15 cellular contexts compared by ENCODE assay signal in the genomic region with DNA sequence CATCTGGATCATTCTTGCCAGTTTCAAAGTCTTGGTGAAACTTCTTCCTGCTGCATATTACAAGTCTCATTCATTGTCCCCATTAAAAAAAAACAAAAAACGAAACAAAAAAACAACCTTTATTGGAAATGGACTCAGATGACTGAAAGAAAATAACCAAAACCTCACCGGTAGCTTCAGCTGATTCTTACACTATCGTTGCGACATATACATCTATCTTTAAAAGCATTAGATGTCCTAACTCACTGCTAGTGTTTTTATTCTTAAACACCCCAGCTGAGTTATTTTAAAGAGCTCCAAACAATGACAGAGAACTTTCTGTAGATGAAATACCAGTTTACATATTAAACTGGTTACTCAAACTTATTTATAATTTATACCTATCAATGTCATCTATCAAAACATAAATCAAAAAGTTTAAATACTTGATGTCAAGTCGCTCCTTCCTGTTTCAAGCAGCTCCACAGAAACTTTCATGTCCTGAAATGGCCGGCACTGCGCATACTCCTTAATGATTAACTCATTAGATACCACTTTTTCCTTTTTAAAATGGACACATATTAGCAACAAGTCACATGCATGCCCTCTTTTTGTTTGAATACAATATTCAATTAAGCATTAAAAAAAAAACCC.
DNase-seq lines count a peak whose midpoint lies in the region; ATAC-seq, FAIRE-seq and TF ChIP-seq lines count a peak whose summit lies in the region.
"Had no signal": no experiment of that assay in that cellular context is flagged by ENCODE, and none has a peak within 500 bp of the region (broad histone marks: within the 10 kb centered on the region; RNA-seq: fewer than 3 reads in every experiment).

No MANE protein-coding gene starts in this region.

- no peaks in the 10 kb centered on the region for H3K27me3 ChIP-seq in BJ (ENCODE audit: control insufficient read depth, insufficient read depth, low read length)
- H3K27me3 ChIP-seq in endothelial cell of umbilical vein (ENCODE audit: control insufficient read depth in 2 of 2, insufficient read depth in 2 of 2, low read length in 2 of 2) = no peaks in the 10 kb centered on the region
- H3K27me3 ChIP-seq in gastrocnemius medialis = peaks cover 23 to 40% (median 33%) of the 10 kb centered on the region in 3 donors
- H3K27me3 ChIP-seq in upper lobe of right lung = peaks cover 20% of the 10 kb centered on the region
- H3K27me3 ChIP-seq: vagina had no signal

- POLR2A ChIA-PET in BJ (lab: Charles Lee) = no interaction called here
- POLR2A ChIA-PET in OCI-LY7 (lab: Charles Lee) = no interaction called here
- POLR2A ChIA-PET in endothelial cell of umbilical vein (lab: Charles Lee) = no interaction called here

- intact Hi-C loops in OCI-LY7 (cut with micrococcal nuclease; ENCODE audit: unreplicated experiment) (no loop called here), endothelial cell of umbilical vein (cut with micrococcal nuclease) (no loop called here), gastrocnemius medialis (cut with DNase I; ENCODE audit: low total_unique reads) (no loop called here), upper lobe of right lung (cut with DNase I) (no loop called here)

- ATAC-seq in gastrocnemius medialis (no peak), upper lobe of right lung (no peak)
- ATAC-seq: naive thymus-derived CD8-positive, alpha-beta T cell had no signal

- in situ Hi-C loops in gastrocnemius medialis (cut with MboI; ENCODE audit: low sequenced_read_pairs in 4 of 4) = no loop called here

- dilution Hi-C loops in endothelial cell of umbilical vein (cut with MboI; ENCODE audit: extremely low pct_ligation_motif_present, low sequenced_read_pairs) = no loop called here

- peaks cover 11% of the 10 kb centered on the region for H3K9me3 Mint-ChIP-seq in nephron
- H3K9me3 Mint-ChIP-seq: naive thymus-derived CD8-positive, alpha-beta T cell had no signal

- H3K36me3 Mint-ChIP-seq in nephron (ENCODE audit: low read depth) = peaks cover 38% of the 10 kb centered on the region
- H3K36me3 Mint-ChIP-seq: immature natural killer cell had no signal

- H3K4me3 ChIP-seq in BJ (ENCODE audit: low read depth, low read length) (peak overlapping the region; percentile 61), OCI-LY7 (ENCODE audit: low read depth, low read length, poor library complexity, severe bottlenecking) (no peak overlapping the region), endothelial cell of umbilical vein (replicated peaks in 1 of 3; ENCODE audit: insufficient read depth in 1 of 3, low read depth in 1 of 3, low read length in 3 of 3) (peak overlapping the region; percentile 48 to 97 (median 80)), gastrocnemius medialis (peak overlapping the region in 1 of 4 donors; percentile 59), upper lobe of right lung (no peak overlapping the region)

- H3K36me3 ChIP-seq in BJ (ENCODE audit: control insufficient read depth, insufficient read depth, low read length) (peaks cover 2% of the 10 kb centered on the region; the same call in 1 of the 2 replicates), OCI-LY7 (ENCODE audit: insufficient read depth, low read length) (no peaks in the 10 kb centered on the region), endothelial cell of umbilical vein (ENCODE audit: control insufficient read depth in 2 of 2, extremely low read depth in 1 of 2, insufficient read depth in 2 of 2, low read length in 2 of 2) (peaks cover 0 to 8% of the 10 kb centered on the region in 2 experiments), gastrocnemius medialis (no peaks in the 10 kb centered on the region), upper lobe of right lung (no peaks in the 10 kb centered on the region)
- H3K36me3 ChIP-seq: vagina had no signal

- no peaks in the 10 kb centered on the region for H3K9me1 ChIP-seq in endothelial cell of umbilical vein (replicated peaks; ENCODE audit: control insufficient read depth, extremely low read depth, insufficient read depth, low read length)

- BruUV-seq in OCI-LY7 (replicated peaks; lab: Mats Ljungman, UMichigan) = no TSS peak
- BruUV-seq in endothelial cell of umbilical vein (replicated peaks; lab: Mats Ljungman, UMichigan) = no TSS peak

- H3K4me3 Mint-ChIP-seq in nephron = peak overlapping the region; percentile 88 to 97 (median 95)

- peak overlapping the region; percentile 91; the same call in 1 of the 2 replicates for H3K4me2 ChIP-seq in OCI-LY7 (ENCODE audit: low read length)
- H3K4me2 ChIP-seq in endothelial cell of umbilical vein (ENCODE audit: insufficient read depth, low read length) = peak overlapping the region; percentile 93

- peak; percentile 24 for FAIRE-seq in endothelial cell of umbilical vein (lab: Jason Lieb, UNC)
- FAIRE-seq: TTC549 had no signal

- H3K9me3 ChIP-seq in OCI-LY7 (ENCODE audit: low read length) = no peaks in the 10 kb centered on the region
- no peaks in the 10 kb centered on the region for H3K9me3 ChIP-seq in endothelial cell of umbilical vein (replicated peaks; ENCODE audit: control insufficient read depth, insufficient read depth, low read length)
- no peaks in the 10 kb centered on the region for H3K9me3 ChIP-seq in gastrocnemius medialis
- no peaks in the 10 kb centered on the region for H3K9me3 ChIP-seq in upper lobe of right lung
- H3K9me3 ChIP-seq: vagina had no signal

- H3K79me2 ChIP-seq in OCI-LY7 (ENCODE audit: insufficient read depth, low read depth, low read length) = peaks cover 5% of the 10 kb centered on the region; the same call in 1 of the 2 replicates
- peaks cover 19% of the 10 kb centered on the region for H3K79me2 ChIP-seq in endothelial cell of umbilical vein (ENCODE audit: control insufficient read depth, insufficient read depth, low read length)

- H3K9ac ChIP-seq in endothelial cell of umbilical vein (replicated peaks; ENCODE audit: extremely low read depth, insufficient read depth, low read length) = peak overlapping the region; percentile 80

- H3K27ac ChIP-seq in OCI-LY7 (ENCODE audit: low read depth, low read length, poor library complexity, severe bottlenecking) (no peak overlapping the region), endothelial cell of umbilical vein (ENCODE audit: insufficient read depth, low read depth, low read length) (peak overlapping the region; percentile 64), gastrocnemius medialis (no peak overlapping the region), upper lobe of right lung (no peak overlapping the region)
- H3K27ac ChIP-seq: BLaER1 treated with 17β-estradiol and CSF1 and Interleukin-3, amounts not matched to agents 10 nM and 100 nM had no signal

- H2AFZ ChIP-seq in OCI-LY7 (ENCODE audit: low read length) (no peak overlapping the region), endothelial cell of umbilical vein (ENCODE audit: low read depth, low read length) (no peak overlapping the region)

- H3K4me1 ChIP-seq in OCI-LY7 (ENCODE audit: insufficient read depth, low read length, poor library complexity, severe bottlenecking) (peaks cover 33% of the 10 kb centered on the region), endothelial cell of umbilical vein (ENCODE audit: control insufficient read depth, extremely low read depth, insufficient read depth, low read length) (peaks cover 46% of the 10 kb centered on the region), gastrocnemius medialis (peaks cover 0 to 13% of the 10 kb centered on the region in 2 donors), upper lobe of right lung (no peaks in the 10 kb centered on the region)
- H3K4me1 ChIP-seq: vagina had no signal

- CTCF ChIA-PET in BJ (lab: Yijun Ruan, JAX) = interaction anchor here (0.6 to 1.2 kb wide), 3 partner anchors 26 to 211 kb away, joined by 3 to 4 read pairs (median 3); no protein-coding TSS in a partner anchor
- CTCF ChIA-PET in OCI-LY7 (lab: Charles Lee; ENCODE audit: unreplicated experiment) = no interaction called here
- CTCF ChIA-PET in endothelial cell of umbilical vein (lab: Charles Lee) = interaction anchor here (0.9 to 1.2 kb wide), 5 partner anchors 26 to 217 kb away, joined by 3 to 12 read pairs (median 4); no protein-coding TSS in a partner anchor

- TF ChIP-seq CTCF in BJ (IDR thresholded peaks at IDR 0.05; ENCODE audit: insufficient read depth, low read depth, low read length) (no peak), OCI-LY7 (conservative IDR thresholded peaks at IDR 0.05; ENCODE audit: low read length) (no peak), endothelial cell of umbilical vein (IDR thresholded peaks at IDR 0.05; ENCODE audit: extremely low read depth in 1 of 2, insufficient read depth in 1 of 2, low read depth in 1 of 2, low read length in 2 of 2) (no peak), nephron (IDR thresholded peaks at IDR 0.05; ENCODE audit: unreplicated experiment in 3 of 3) (no peak), gastrocnemius medialis (IDR thresholded peaks at IDR 0.05 in 4 of 5, conservative IDR thresholded peaks at IDR 0.05 in 1 of 5) (no peak), upper lobe of right lung (IDR thresholded peaks at IDR 0.05) (no peak)

- peak overlapping the region; percentile 96 to 99 (median 98) for H3K27ac Mint-ChIP-seq in nephron
- H3K27ac Mint-ChIP-seq: immature natural killer cell; naive thymus-derived CD8-positive, alpha-beta T cell had no signal

- DNase-seq in BJ (ENCODE audit: low read depth) (no peak), OCI-LY7 (ENCODE audit: low spot score) (no peak), endothelial cell of umbilical vein (ENCODE audit: low read depth, low spot score) (peak; percentile 47), gastrocnemius medialis (no peak), upper lobe of right lung (no peak), NCI-H146 (lab: John Stamatoyannopoulos, UW) (no peak), NCI-H774 (lab: John Stamatoyannopoulos, UW) (no peak)
- DNase-seq: amygdala; immature natural killer cell; MM.1S; naive thymus-derived CD8-positive, alpha-beta T cell had no signal

- H4K20me1 ChIP-seq in OCI-LY7 (ENCODE audit: insufficient read depth, low read length) (no peaks in the 10 kb centered on the region), endothelial cell of umbilical vein (replicated peaks; ENCODE audit: control insufficient read depth, extremely low read depth, insufficient read depth, low read length) (no peaks in the 10 kb centered on the region)

- peaks cover 30% of the 10 kb centered on the region for H3K4me1 Mint-ChIP-seq in nephron

- no peaks in the 10 kb centered on the region for H3K9me2 ChIP-seq in OCI-LY7 (ENCODE audit: insufficient read depth, low read length)

- H3K27me3 Mint-ChIP-seq in nephron (ENCODE audit: low read depth) = peaks cover 3% of the 10 kb centered on the region

- TF ChIP-seq POLR2A in endothelial cell of umbilical vein (IDR thresholded peaks at IDR 0.05; ENCODE audit: low read depth, low read length) (no peak), gastrocnemius medialis (IDR thresholded peaks at IDR 0.05) (no peak)

TF ChIP-seq in endothelial cell of umbilical vein, 7 proteins besides CTCF, POLR2A, EP300 and RAD21 (continues in another document):
- TF ChIP-seq JUN (IDR thresholded peaks at IDR 0.05; ENCODE audit: borderline replicate concordance, insufficient read depth, insufficient read length, low read depth) = no peak
- TF ChIP-seq GATA2 (IDR thresholded peaks at IDR 0.05; ENCODE audit: insufficient read depth, insufficient read length, low read depth, low read length) = no peak
- no peak for TF ChIP-seq POLR2AphosphoS5 (IDR thresholded peaks at IDR 0.05; ENCODE audit: insufficient read depth, low read depth, low read length)
- no peak for TF ChIP-seq EZH2 (IDR thresholded peaks at IDR 0.05; ENCODE audit: borderline replicate concordance, low read depth, low read length, severe bottlenecking)
- TF ChIP-seq MYC (IDR thresholded peaks at IDR 0.05; ENCODE audit: low read depth, low read length) = no peak

Comparison
In these comparisons a context has a peak if more than half of its experiments do, and no peak if none do; other contexts are left out.
1. H3K4me3 ChIP-seq: peak in BJ (single experiment) and endothelial cell of umbilical vein (3 of 3); none in OCI-LY7 (single experiment) and upper lobe of right lung (single experiment).